In genomic region chr11:28099715-28100114, GRCh38 we compare ENCODE assay signal across 26 cellular contexts.
"Had no signal": no experiment of that assay in that cellular context is flagged by ENCODE, and none has a peak within 500 bp of the region (broad histone marks: within the 10 kb centered on the region; RNA-seq: fewer than 3 reads in every experiment).

No MANE protein-coding gene starts in this region.

- FAIRE-seq: islet of Langerhans, pancreas had no signal

- H3K4me3 ChIP-seq: breast epithelium, coronary artery, heart left ventricle, pancreas, psoas muscle, thyroid gland had no signal

- DNase-seq: activated CD4-positive, alpha-beta T cell treated with anti-CD3 and anti-CD28 coated beads, Interleukin-2, amount 10 ng/mL, durations not matched to agents 7 days and 5 days; activated CD8-positive, alpha-beta memory T cell treated with anti-CD3 and anti-CD28 coated beads, Interleukin-2, amount 50 U/mL, for 48 hours; activated naive CD4-positive, alpha-beta T cell treated with Interleukin-2 at 50 U/mL for 16 hours; activated naive CD8-positive, alpha-beta T cell treated with anti-CD3 and anti-CD28 coated beads for 36 hours; activated T-cell treated with anti-CD3 and anti-CD28 coated beads, Interleukin-2, amount 50 U/mL, for 4 hours; amniotic stem cell; cerebellar nuclear complex; heart left ventricle; left cardiac atrium; mesendoderm; naive thymus-derived CD4-positive, alpha-beta T cell; pancreas; psoas muscle; right cardiac atrium; stimulated activated CD4-positive, alpha-beta T cell treated with anti-CD3 and anti-CD28 coated beads, Interleukin-12 subunit alpha, Interleukin-12 subunit beta, amount 100 ng/mL, for 4 hours; stimulated activated CD4-positive, alpha-beta T cell treated with anti-CD3 and anti-CD28 coated beads, Interleukin-4, amount 100 ng/mL, for 4 hours; stimulated activated naive CD8-positive, alpha-beta T cell treated with anti-CD3 and anti-CD28 coated beads, Interleukin-15, Interleukin-2, amounts not matched to agents 100 U/mL and 50 U/mL, for 24 hours; substantia nigra; SW 1271; thyroid gland had no signal

- H3K9me3 ChIP-seq: breast epithelium, heart left ventricle, pancreas, psoas muscle, thyroid gland had no signal

- H3K27me3 ChIP-seq: breast epithelium, heart left ventricle, pancreas, thyroid gland had no signal

- H3K27ac ChIP-seq: breast epithelium, coronary artery, epithelial cell of prostate, heart left ventricle, pancreas, psoas muscle, thyroid gland, VCaP had no signal

- H3K36me3 ChIP-seq: breast epithelium, heart left ventricle, pancreas, thyroid gland had no signal

- H3K4me1 ChIP-seq: breast epithelium, pancreas, psoas muscle, thyroid gland had no signal

- ATAC-seq: activated CD4-positive, CD25-positive, alpha-beta regulatory T cell treated with anti-CD3 and anti-CD28 coated beads, Interleukin-2, amount 50 U/mL, for 24 hours; activated T-cell treated with anti-CD3 and anti-CD28 coated beads, Interleukin-2, amount 50 U/mL, for 4 hours; heart left ventricle; left cardiac atrium; naive thymus-derived CD4-positive, alpha-beta T cell; pancreas; psoas muscle; right cardiac atrium; stimulated activated naive CD8-positive, alpha-beta T cell treated with anti-CD3 and anti-CD28 coated beads, Interleukin-15, Interleukin-2, amounts not matched to agents 100 U/mL and 50 U/mL, for 24 hours had no signal
